12 cellular contexts compared by ENCODE assay signal in genomic region chr6:157550114-157550989, GRCh38.
DNase-seq lines count a peak whose midpoint lies in the region; ATAC-seq lines count a peak whose summit lies in the region.
"Had no signal": no experiment of that assay in that cellular context is flagged by ENCODE, and none has a peak within 500 bp of the region (broad histone marks: within the 10 kb centered on the region; RNA-seq: fewer than 3 reads in every experiment).

No MANE protein-coding gene starts in this region.

- ATAC-seq in HG03442 (IDR thresholded peaks at IDR 0.05; ENCODE audit: unreplicated experiment) = peak; percentile 57
- ATAC-seq: A549 had no signal

- H3K4me3 Mint-ChIP-seq in activated naive CD8-positive, alpha-beta T cell treated with anti-CD3 and anti-CD28 coated beads for 36 hours = no peak overlapping the region

- peak; percentile 43 for DNase-seq in activated CD4-positive, alpha-beta T cell treated with anti-CD3 and anti-CD28 coated beads for 48 hours
- DNase-seq in activated CD4-positive, alpha-beta T cell treated with anti-CD3 and anti-CD28 coated beads, Interleukin-2, amount 50 U/mL, for 1 hour = no peak
- DNase-seq in activated naive CD8-positive, alpha-beta T cell treated with anti-CD3 and anti-CD28 coated beads for 36 hours = peak; percentile 46
- peak; percentile 23 to 32 for DNase-seq in stimulated activated CD8-positive, alpha-beta memory T cell treated with anti-CD3 and anti-CD28 coated beads, Interleukin-15, amount 100 ng/mL, for 48 hours (ENCODE audit: low read depth in 2 of 2)
- DNase-seq in DMS 273 (lab: John Stamatoyannopoulos, UW; ENCODE audit: unreplicated experiment) (no peak), SHP77 treated with DMSO at 0.1 percent for 48 hours (lab: John Stamatoyannopoulos, UW) (no peak), NK-92 (lab: John Stamatoyannopoulos, UW; ENCODE audit: unreplicated experiment) (no peak)
- DNase-seq: kidney glomerular epithelial cell, Peyer's patch, posterior cingulate gyrus had no signal

- H3K27ac Mint-ChIP-seq in activated naive CD8-positive, alpha-beta T cell treated with anti-CD3 and anti-CD28 coated beads for 36 hours = peak overlapping the region; percentile 72

- peaks cover 13% of the 10 kb centered on the region for H3K36me3 Mint-ChIP-seq in activated naive CD8-positive, alpha-beta T cell treated with anti-CD3 and anti-CD28 coated beads for 36 hours

- peaks cover 24% of the 10 kb centered on the region for H3K4me1 Mint-ChIP-seq in activated naive CD8-positive, alpha-beta T cell treated with anti-CD3 and anti-CD28 coated beads for 36 hours

- H3K9me3 Mint-ChIP-seq in activated naive CD8-positive, alpha-beta T cell treated with anti-CD3 and anti-CD28 coated beads for 36 hours = peaks cover 9% of the 10 kb centered on the region

- peaks cover 12% of the 10 kb centered on the region for H3K27me3 Mint-ChIP-seq in activated naive CD8-positive, alpha-beta T cell treated with anti-CD3 and anti-CD28 coated beads for 36 hours

Comparison
In these comparisons a context has a peak if more than half of its experiments do, and no peak if none do; other contexts are left out.
1. DNase-seq: peak in activated CD4-positive, alpha-beta T cell treated with anti-CD3 and anti-CD28 coated beads for 48 hours (single experiment), activated naive CD8-positive, alpha-beta T cell treated with anti-CD3 and anti-CD28 coated beads for 36 hours (single experiment) and stimulated activated CD8-positive, alpha-beta memory T cell treated with anti-CD3 and anti-CD28 coated beads, Interleukin-15, amount 100 ng/mL, for 48 hours (2 of 2); none in activated CD4-positive, alpha-beta T cell treated with anti-CD3 and anti-CD28 coated beads, Interleukin-2, amount 50 U/mL, for 1 hour (single experiment), DMS 273 (single experiment), SHP77 treated with DMSO at 0.1 percent for 48 hours (single experiment) and NK-92 (single experiment).